Comparison of ENCODE assay signal across 8 cellular contexts in the genomic region with DNA sequence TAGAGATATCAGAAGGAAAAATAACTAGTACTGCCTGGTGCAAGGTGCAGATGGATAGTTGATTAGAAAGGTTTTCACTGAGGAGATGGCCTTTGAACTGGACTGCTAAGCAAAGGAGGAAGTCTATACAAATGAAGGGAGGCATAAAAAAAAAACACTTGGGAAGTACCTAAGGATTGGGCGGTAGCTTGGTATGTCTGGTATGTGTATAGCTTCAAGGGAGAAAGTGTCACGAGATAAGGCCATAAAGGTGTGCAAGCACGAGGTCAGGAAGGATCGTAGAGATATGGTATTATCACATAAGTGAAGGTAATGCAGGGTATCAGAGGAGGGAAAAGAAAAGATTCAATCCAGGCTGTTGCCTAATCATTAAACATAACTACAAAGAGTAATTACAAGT.
"Had no signal": no experiment of that assay in that cellular context is flagged by ENCODE, and none has a peak within 500 bp of the region (broad histone marks: within the 10 kb centered on the region; RNA-seq: fewer than 3 reads in every experiment).

No MANE protein-coding gene starts in this region.

- ATAC-seq: HCT116, HepG2 had no signal

- H3K4me3 ChIP-seq: GM23248, HAP-1 had no signal

- H3K27ac ChIP-seq: GM23248, HL-60 had no signal

- H2AFZ ChIP-seq: GM23248 had no signal

- H3K4me1 ChIP-seq: HAP-1 had no signal

- H3K36me3 ChIP-seq: HAP-1 had no signal

- H3K9me3 ChIP-seq: HAP-1 had no signal

- FAIRE-seq: HepG2 had no signal

- DNase-seq: GM23248, GOT3, H7, HFFc6 had no signal
